8 cellular contexts compared by ENCODE assay signal in the genomic region with DNA sequence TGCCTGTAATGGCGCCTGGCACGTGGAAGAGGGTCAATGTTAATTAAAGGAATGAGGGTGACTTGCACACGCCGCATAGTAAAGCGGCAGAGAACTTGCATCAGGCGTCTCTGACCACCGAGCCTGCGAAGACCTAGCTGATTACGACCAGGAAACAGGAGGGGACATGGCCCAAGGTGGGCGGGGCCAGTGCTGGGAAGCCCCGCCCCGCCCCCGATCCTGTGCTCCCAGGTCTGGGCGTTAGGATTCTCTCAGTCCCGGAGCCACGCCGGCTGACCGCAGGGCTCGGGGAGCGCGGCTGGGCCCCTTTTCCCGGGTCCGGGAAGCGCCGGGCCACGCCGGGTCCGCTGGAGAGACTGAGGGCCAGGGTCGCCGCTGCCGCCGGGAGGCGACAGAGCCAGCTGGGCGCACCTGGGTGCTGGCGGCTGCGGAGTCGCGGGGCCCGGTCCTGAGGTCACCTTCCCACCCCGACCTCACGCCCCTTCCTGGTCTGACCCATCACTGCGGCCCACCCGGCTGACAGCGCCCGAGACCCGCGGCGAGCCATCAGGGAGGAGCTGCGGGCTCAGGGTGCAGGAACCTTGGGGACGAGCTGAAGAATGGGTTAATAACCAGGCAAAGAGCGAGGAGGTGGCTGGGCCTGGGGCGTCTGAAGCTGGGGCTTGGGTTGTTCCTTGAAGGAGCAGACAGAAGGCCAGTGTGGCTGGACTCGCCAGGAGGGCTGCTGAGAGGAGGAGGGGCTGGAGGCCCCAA. TPM values are rescaled to one million over a fixed set of nuclear protein-coding genes. Genes with fewer than 3 reads are reported as not detected.
DNase-seq lines count a peak whose midpoint lies in the region; ATAC-seq, FAIRE-seq and TF ChIP-seq lines count a peak whose summit lies in the region.

No MANE protein-coding gene starts in this region.

- ATAC-seq in GM21825 (IDR thresholded peaks at IDR 0.05; ENCODE audit: unreplicated experiment), result peak; percentile 63
- ATAC-seq in esophagus mucosa, result peak; percentile 34

- FAIRE-seq in GM18507 (lab: Jason Lieb, UNC), result peak; percentile 91

- H3K4me3 Mint-ChIP-seq in osteocyte (ENCODE audit: unreplicated experiment), result peak overlapping the region; percentile 42

- peak; percentile 68 for DNase-seq in GM18507 (ENCODE audit: extremely low spot score, insufficient read length, low read depth)
- peak; percentile 74 for DNase-seq in NT2/D1 (ENCODE audit: low read depth, low spot score)
- peak; percentile 83 for DNase-seq in osteocyte (ENCODE audit: extremely low spot score, unreplicated experiment)
- DNase-seq in HEK293T (ENCODE audit: extremely low spot score), result no peak
- no peak for DNase-seq in ACHN
- DNase-seq in NCI-H146 treated with DMSO at 0.1 percent for 48 hours (lab: John Stamatoyannopoulos, UW; ENCODE audit: unreplicated experiment), result no peak

- H3K4me1 Mint-ChIP-seq in osteocyte (ENCODE audit: unreplicated experiment), result peaks cover 4% of the 10 kb centered on the region

- H3K9me3 Mint-ChIP-seq in osteocyte (ENCODE audit: unreplicated experiment), result no peaks in the 10 kb centered on the region

- POLR2A ChIA-PET in HEK293T (lab: Yijun Ruan, JAX), result no interaction called here

- CTCF ChIA-PET in HEK293T (lab: Yijun Ruan, JAX), result no interaction called here

- peaks cover 55% of the 10 kb centered on the region for H3K27me3 Mint-ChIP-seq in osteocyte (ENCODE audit: unreplicated experiment)

- peak overlapping the region; percentile 67 for H3K9ac ChIP-seq in NT2/D1 (ENCODE audit: insufficient read length, low read depth)

- peak overlapping the region; percentile 51 for H3K4me3 ChIP-seq in NT2/D1 (ENCODE audit: insufficient read length, low read depth)

- no peaks in the 10 kb centered on the region for H3K4me1 ChIP-seq in NT2/D1 (ENCODE audit: insufficient read depth, insufficient read length)

- no peak for TF ChIP-seq CTCF in osteocyte (IDR thresholded peaks at IDR 0.05)

- peaks cover 1% of the 10 kb centered on the region for H3K36me3 Mint-ChIP-seq in osteocyte (ENCODE audit: unreplicated experiment)

- in situ Hi-C loops in ACHN (cut with HindIII; ENCODE audit: low pct_ligation_motif_present, low pct_unique_long_range_greater_than_20kb, low sequenced_read_pairs), result no loop called here

- H3K27ac Mint-ChIP-seq in osteocyte (ENCODE audit: unreplicated experiment), result no peak overlapping the region

- H3K27me3 ChIP-seq in NT2/D1 (ENCODE audit: insufficient read depth, insufficient read length), result peaks cover 3% of the 10 kb centered on the region

- H3K36me3 ChIP-seq in NT2/D1 (ENCODE audit: insufficient read depth, insufficient read length, low read length), result no peaks in the 10 kb centered on the region

- H3K9me3 ChIP-seq in NT2/D1 (ENCODE audit: insufficient read depth, low read length), result no peaks in the 10 kb centered on the region

TF ChIP-seq in HEK293T, 16 proteins besides CTCF, POLR2A, EP300 and RAD21:
- TF ChIP-seq FOXK2 (IDR thresholded peaks at IDR 0.05) (no peak), SP1 (IDR thresholded peaks at IDR 0.05) (no peak), SUZ12 (IDR thresholded peaks at IDR 0.05) (no peak), L3MBTL2 (conservative IDR thresholded peaks at IDR 0.05) (no peak), LEF1 (IDR thresholded peaks at IDR 0.05; ENCODE audit: borderline replicate concordance) (no peak), TARDBP (IDR thresholded peaks at IDR 0.05) (no peak), NFRKB (IDR thresholded peaks at IDR 0.05) (no peak), HDGF (IDR thresholded peaks at IDR 0.05; ENCODE audit: borderline replicate concordance) (no peak), ELF4 (IDR thresholded peaks at IDR 0.05) (no peak)
- TF ChIP-seq, protein P1, sequence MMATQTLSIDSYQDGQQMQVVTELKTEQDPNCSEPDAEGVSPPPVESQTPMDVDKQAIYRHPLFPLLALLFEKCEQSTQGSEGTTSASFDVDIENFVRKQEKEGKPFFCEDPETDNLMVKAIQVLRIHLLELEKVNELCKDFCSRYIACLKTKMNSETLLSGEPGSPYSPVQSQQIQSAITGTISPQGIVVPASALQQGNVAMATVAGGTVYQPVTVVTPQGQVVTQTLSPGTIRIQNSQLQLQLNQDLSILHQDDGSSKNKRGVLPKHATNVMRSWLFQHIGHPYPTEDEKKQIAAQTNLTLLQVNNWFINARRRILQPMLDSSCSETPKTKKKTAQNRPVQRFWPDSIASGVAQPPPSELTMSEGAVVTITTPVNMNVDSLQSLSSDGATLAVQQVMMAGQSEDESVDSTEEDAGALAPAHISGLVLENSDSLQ (IDR thresholded peaks at IDR 0.05), result no peak

RNA-seq across cellular contexts. Expression of a gene that starts 23.0 kb away (rescaled TPM):
- total RNA-seq in esophagus mucosa (0.68 TPM), osteocyte (0.11 TPM in 1 of 2 replicates, not detected in the other)

Comparison
In these comparisons a context has a peak if more than half of its experiments do, and no peak if none do; other contexts are left out.
1. DNase-seq: peak in GM18507 (single experiment), NT2/D1 (single experiment) and osteocyte (single experiment); none in HEK293T (single experiment), ACHN (single experiment) and NCI-H146 treated with DMSO at 0.1 percent for 48 hours (single experiment).